ENCODE assay signal across 2 cellular contexts in the genomic region with DNA sequence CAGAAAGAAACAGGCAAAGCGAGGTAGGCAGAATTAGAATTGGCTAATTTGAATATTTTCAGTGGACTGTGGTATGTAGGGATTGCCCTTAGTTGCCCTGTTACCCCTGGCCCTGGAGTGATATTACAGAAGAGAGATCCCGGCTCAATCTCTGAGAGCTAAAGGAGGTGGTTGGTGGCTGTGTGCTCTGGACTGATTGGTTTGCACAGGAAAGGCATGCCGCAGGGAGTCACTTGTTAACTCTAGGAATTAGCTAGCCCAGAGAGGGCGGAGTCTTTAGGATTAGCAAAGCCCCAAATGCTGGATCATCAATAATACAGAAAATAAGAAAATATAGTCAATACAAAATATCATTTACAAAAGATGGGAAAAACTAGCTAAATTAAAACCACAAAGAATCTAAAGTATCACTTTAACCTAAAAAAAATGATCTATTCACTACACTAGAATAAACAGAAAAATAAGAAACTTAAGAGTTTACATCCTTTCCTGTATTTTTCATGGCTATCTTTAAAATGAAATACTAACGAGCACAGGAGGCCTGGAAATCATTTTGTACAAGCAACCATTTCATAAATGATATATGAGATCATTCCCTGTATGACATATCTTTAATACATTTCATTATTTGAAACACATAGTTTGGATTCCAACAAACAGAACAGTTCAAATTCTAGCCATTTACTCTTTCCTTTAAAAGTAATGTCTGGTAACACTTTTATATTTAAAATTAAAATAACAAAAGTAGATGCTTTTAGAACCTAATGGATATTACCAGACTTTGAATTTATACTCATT.
TF ChIP-seq lines count a peak whose summit lies in the region.

No MANE protein-coding gene starts in this region.

TF ChIP-seq in A549, 52 proteins besides CTCF, POLR2A, EP300 and RAD21:
- TF ChIP-seq, protein P1, sequence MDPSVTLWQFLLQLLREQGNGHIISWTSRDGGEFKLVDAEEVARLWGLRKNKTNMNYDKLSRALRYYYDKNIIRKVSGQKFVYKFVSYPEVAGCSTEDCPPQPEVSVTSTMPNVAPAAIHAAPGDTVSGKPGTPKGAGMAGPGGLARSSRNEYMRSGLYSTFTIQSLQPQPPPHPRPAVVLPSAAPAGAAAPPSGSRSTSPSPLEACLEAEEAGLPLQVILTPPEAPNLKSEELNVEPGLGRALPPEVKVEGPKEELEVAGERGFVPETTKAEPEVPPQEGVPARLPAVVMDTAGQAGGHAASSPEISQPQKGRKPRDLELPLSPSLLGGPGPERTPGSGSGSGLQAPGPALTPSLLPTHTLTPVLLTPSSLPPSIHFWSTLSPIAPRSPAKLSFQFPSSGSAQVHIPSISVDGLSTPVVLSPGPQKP (IDR thresholded peaks at IDR 0.05; ENCODE audit: low read depth, low read length), result no peak

TF ChIP-seq in IMR-90, 13 proteins besides CTCF, POLR2A, EP300 and RAD21:
- TF ChIP-seq BHLHE40 (IDR thresholded peaks at IDR 0.05; ENCODE audit: low read depth, low read length) (no peak), MAFK (IDR thresholded peaks at IDR 0.05; ENCODE audit: low read depth, low read length) (no peak), CHD1 (IDR thresholded peaks at IDR 0.05; ENCODE audit: low read depth, low read length) (no peak), NFE2L2 (IDR thresholded peaks at IDR 0.05; ENCODE audit: low read depth, low read length) (no peak), MXI1 (IDR thresholded peaks at IDR 0.05; ENCODE audit: borderline replicate concordance, low read depth, low read length) (no peak), CEBPB (IDR thresholded peaks at IDR 0.05; ENCODE audit: low read depth, low read length) (no peak), FOS (IDR thresholded peaks at IDR 0.05; ENCODE audit: low read depth, low read length) (no peak), MAZ (IDR thresholded peaks at IDR 0.05; ENCODE audit: borderline replicate concordance, low read depth, low read length) (no peak), SMC3 (IDR thresholded peaks at IDR 0.05; ENCODE audit: low read depth, low read length) (no peak)
- TF ChIP-seq, protein P2, sequence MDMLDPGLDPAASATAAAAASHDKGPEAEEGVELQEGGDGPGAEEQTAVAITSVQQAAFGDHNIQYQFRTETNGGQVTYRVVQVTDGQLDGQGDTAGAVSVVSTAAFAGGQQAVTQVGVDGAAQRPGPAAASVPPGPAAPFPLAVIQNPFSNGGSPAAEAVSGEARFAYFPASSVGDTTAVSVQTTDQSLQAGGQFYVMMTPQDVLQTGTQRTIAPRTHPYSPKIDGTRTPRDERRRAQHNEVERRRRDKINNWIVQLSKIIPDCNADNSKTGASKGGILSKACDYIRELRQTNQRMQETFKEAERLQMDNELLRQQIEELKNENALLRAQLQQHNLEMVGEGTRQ (IDR thresholded peaks at IDR 0.05; ENCODE audit: low read depth, low read length), result no peak
- TF ChIP-seq, protein P1 (IDR thresholded peaks at IDR 0.05; ENCODE audit: borderline replicate concordance, low read depth, low read length), result no peak
